35 cellular contexts compared by ENCODE assay signal in the genomic region with DNA sequence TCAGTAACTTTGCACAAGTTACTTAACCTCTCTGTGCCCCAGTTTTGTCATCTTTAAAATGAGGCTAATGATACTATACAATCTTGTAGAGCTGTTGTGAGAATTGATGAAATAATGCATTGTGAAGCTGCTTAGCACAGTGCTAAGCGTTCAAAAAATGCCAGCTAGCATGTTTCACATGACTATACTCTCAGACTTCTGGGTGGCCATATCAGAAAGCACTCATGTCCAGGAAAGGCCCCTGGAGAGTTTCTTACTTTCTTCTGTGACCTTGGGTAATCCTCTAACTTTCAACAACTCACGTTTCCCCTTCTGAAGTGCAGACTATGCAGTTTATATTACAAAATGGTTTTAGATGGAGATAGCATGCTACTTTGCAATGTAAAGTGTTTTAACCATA.
"Had no signal": no experiment of that assay in that cellular context is flagged by ENCODE, and none has a peak within 500 bp of the region (broad histone marks: within the 10 kb centered on the region; RNA-seq: fewer than 3 reads in every experiment).

No MANE protein-coding gene starts in this region.

- H3K9me3 Mint-ChIP-seq: activated CD4-positive, alpha-beta memory T cell treated with anti-CD3 and anti-CD28 coated beads, Interleukin-2, amount 10 ng/mL, durations not matched to agents 7 days and 5 days; activated naive CD8-positive, alpha-beta T cell treated with anti-CD3 and anti-CD28 coated beads for 36 hours; activated T-helper 17 cell treated with anti-CD3 and anti-CD28 coated beads, Interleukin-2, amount 50 U/mL, for 72 hours; IgD-negative memory B cell had no signal

- H3K4me3 Mint-ChIP-seq: activated CD4-positive, alpha-beta memory T cell treated with anti-CD3 and anti-CD28 coated beads, Interleukin-2, amount 10 ng/mL, durations not matched to agents 7 days and 5 days; activated CD8-positive, alpha-beta memory T cell treated with anti-CD3 and anti-CD28 coated beads, Interleukin-2, amount 10 ng/mL, durations not matched to agents 7 days and 5 days; activated naive CD8-positive, alpha-beta T cell treated with anti-CD3 and anti-CD28 coated beads for 36 hours; activated T-helper 17 cell treated with anti-CD3 and anti-CD28 coated beads, Interleukin-2, amount 50 U/mL, for 72 hours; IgD-negative memory B cell had no signal

- H3K9me3 ChIP-seq: Peyer's patch had no signal

- H3K36me3 Mint-ChIP-seq: activated CD8-positive, alpha-beta memory T cell treated with anti-CD3 and anti-CD28 coated beads, Interleukin-2, amount 10 ng/mL, durations not matched to agents 7 days and 5 days; activated naive CD8-positive, alpha-beta T cell treated with anti-CD3 and anti-CD28 coated beads for 36 hours; IgD-negative memory B cell had no signal

- DNase-seq: activated CD4-positive, alpha-beta memory T cell treated with anti-CD3 and anti-CD28 coated beads, Interleukin-2, amount 10 ng/mL, durations not matched to agents 7 days and 5 days; activated CD4-positive, alpha-beta T cell treated with anti-CD3 and anti-CD28 coated beads for 1 hour; activated CD4-positive, alpha-beta T cell treated with anti-CD3 and anti-CD28 coated beads for 48 hours; activated CD4-positive, CD25-positive, alpha-beta regulatory T cell; activated CD8-positive, alpha-beta memory T cell treated with anti-CD3 and anti-CD28 coated beads for 24 hours; activated CD8-positive, alpha-beta memory T cell treated with anti-CD3 and anti-CD28 coated beads, Interleukin-2, amount 10 ng/mL, durations not matched to agents 7 days and 5 days; activated CD8-positive, alpha-beta memory T cell treated with anti-CD3 and anti-CD28 coated beads, Interleukin-2, amount 50 U/mL, for 48 hours; activated effector memory CD4-positive, alpha-beta T cell treated with anti-CD3 and anti-CD28 coated beads, Interleukin-2, amount 50 U/mL, for 16 hours; activated naive CD4-positive, alpha-beta T cell; activated naive CD4-positive, alpha-beta T cell treated with anti-CD3 and anti-CD28 coated beads, Interleukin-2, amount 50 U/mL, for 16 hours; activated naive CD8-positive, alpha-beta T cell treated with anti-CD3 and anti-CD28 coated beads for 36 hours; activated T-cell treated with anti-CD3 and anti-CD28 coated beads, Interleukin-2, amount 50 U/mL, for 48 hours; amniotic stem cell; aorta; KBM-7; NCI-H1048; NCI-H1105 treated with DMSO at 0.1 percent for 48 hours; NCI-H1436; NCI-H1694; NCI-H1930; NCI-H2171 treated with DMSO at 0.1 percent for 48 hours; NCI-H226; NCI-H524 treated with DMSO at 0.1 percent for 48 hours; NK-92 treated with Interleukin-12 subunit alpha and Interleukin-12 subunit beta, amount 100 ng/mL, for 24 hours; PC-3; Peyer's patch; RPMI8226; SIG-M5; SW 1271; T-helper 1 cell; T-helper 2 cell; T-helper 9 cell; WERI-Rb-1 had no signal

- H3K4me1 ChIP-seq: Peyer's patch had no signal

- H3K27ac ChIP-seq: Peyer's patch, WERI-Rb-1 had no signal

- H3K4me1 Mint-ChIP-seq: activated CD4-positive, alpha-beta memory T cell treated with anti-CD3 and anti-CD28 coated beads, Interleukin-2, amount 10 ng/mL, durations not matched to agents 7 days and 5 days; activated CD8-positive, alpha-beta memory T cell treated with anti-CD3 and anti-CD28 coated beads, Interleukin-2, amount 10 ng/mL, durations not matched to agents 7 days and 5 days; activated naive CD8-positive, alpha-beta T cell treated with anti-CD3 and anti-CD28 coated beads for 36 hours; activated T-helper 17 cell treated with anti-CD3 and anti-CD28 coated beads, Interleukin-2, amount 50 U/mL, for 72 hours; IgD-negative memory B cell had no signal

- H3K27me3 ChIP-seq: Peyer's patch had no signal

- H3K36me3 ChIP-seq: Peyer's patch, WERI-Rb-1 had no signal

- H3K4me3 ChIP-seq: Peyer's patch had no signal

- H3K27ac Mint-ChIP-seq: activated CD4-positive, alpha-beta memory T cell treated with anti-CD3 and anti-CD28 coated beads, Interleukin-2, amount 10 ng/mL, durations not matched to agents 7 days and 5 days; activated CD8-positive, alpha-beta memory T cell treated with anti-CD3 and anti-CD28 coated beads, Interleukin-2, amount 10 ng/mL, durations not matched to agents 7 days and 5 days; activated naive CD8-positive, alpha-beta T cell treated with anti-CD3 and anti-CD28 coated beads for 36 hours; activated T-helper 17 cell treated with anti-CD3 and anti-CD28 coated beads, Interleukin-2, amount 50 U/mL, for 72 hours; IgD-negative memory B cell had no signal
